17 cellular contexts compared by ENCODE assay signal in the genomic region with DNA sequence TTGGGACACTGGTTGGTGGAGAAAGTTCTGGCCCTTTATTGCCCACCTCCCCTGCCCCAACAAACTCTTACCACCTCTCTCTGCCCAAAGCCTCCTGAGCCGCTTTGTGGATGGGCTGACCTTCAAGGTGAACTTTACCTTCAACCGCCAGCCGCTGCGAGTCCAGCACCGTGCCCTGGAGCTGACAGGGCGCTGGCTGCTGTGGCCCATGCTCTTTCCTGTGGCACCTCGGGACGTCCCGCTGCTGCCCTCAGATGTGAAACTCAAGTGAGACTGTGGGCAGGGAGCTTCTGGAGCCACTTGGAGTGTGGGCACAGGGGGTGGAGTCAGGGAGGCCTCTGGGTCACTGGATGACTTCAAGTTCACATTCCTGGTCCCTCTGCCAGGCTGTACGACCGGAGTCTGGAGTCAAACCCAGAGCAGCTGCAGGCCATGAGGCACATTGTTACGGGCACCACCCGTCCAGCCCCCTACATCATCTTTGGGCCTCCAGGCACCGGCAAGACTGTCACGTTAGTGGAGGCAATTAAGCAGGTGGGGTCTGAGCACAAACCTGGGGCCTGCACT. TPM values are rescaled to one million over a fixed set of nuclear protein-coding genes. Genes with fewer than 3 reads are reported as not detected.
"Had no signal": no experiment of that assay in that cellular context is flagged by ENCODE, and none has a peak within 500 bp of the region (broad histone marks: within the 10 kb centered on the region; RNA-seq: fewer than 3 reads in every experiment).

No MANE protein-coding gene starts in this region.

- H3K4me3 ChIP-seq: colonic mucosa, heart right ventricle, left lung, lower lobe of right lung, skin epidermis, uterus had no signal

- H3K27me3 ChIP-seq: colonic mucosa, heart right ventricle, left lung, uterus had no signal

- FAIRE-seq: frontal cortex, islet of Langerhans had no signal

- DNase-seq: colonic mucosa; dermis blood vessel endothelial cell; heart right ventricle; hypothalamus; left lung; lower lobe of right lung; naive thymus-derived CD4-positive, alpha-beta T cell; nephron progenitor cell; stimulated activated CD4-positive, alpha-beta T cell treated with anti-CD3 and anti-CD28 coated beads, Interleukin-12 subunit alpha, Interleukin-12 subunit beta, amount 100 ng/mL, for 4 hours; stimulated activated naive CD4-positive, alpha-beta T cell; uterus had no signal

- H3K27ac ChIP-seq: colonic mucosa, heart right ventricle, left lung, lower lobe of right lung, skin epidermis, uterus had no signal

- H3K9me3 Mint-ChIP-seq: memory B cell; naive thymus-derived CD4-positive, alpha-beta T cell; nephron progenitor cell; type B pancreatic cell had no signal

- H3K27me3 Mint-ChIP-seq: memory B cell; naive thymus-derived CD4-positive, alpha-beta T cell; type B pancreatic cell had no signal

- H3K4me1 ChIP-seq: colonic mucosa had no signal

- H3K36me3 ChIP-seq: colonic mucosa, uterus had no signal

- H3K4me3 Mint-ChIP-seq: memory B cell; naive thymus-derived CD4-positive, alpha-beta T cell; nephron progenitor cell; type B pancreatic cell had no signal

- H3K27ac Mint-ChIP-seq: memory B cell, type B pancreatic cell had no signal

- H3K9me3 ChIP-seq: colonic mucosa, heart right ventricle, left lung, lower lobe of right lung, uterus had no signal

- ATAC-seq: heart right ventricle; left lung; lower lobe of right lung; naive thymus-derived CD4-positive, alpha-beta T cell; sciatic nerve had no signal

RNA-seq across cellular contexts. Expression of a gene that starts 20.7 kb away (rescaled TPM):
- polyA plus RNA-seq: naive thymus-derived CD4-positive, alpha-beta T cell had no signal
